19 cellular contexts compared by ENCODE assay signal in genomic region chr3:29347412-29347811, GRCh38.
"Had no signal": no experiment of that assay in that cellular context is flagged by ENCODE, and none has a peak within 500 bp of the region (broad histone marks: within the 10 kb centered on the region; RNA-seq: fewer than 3 reads in every experiment).

No MANE protein-coding gene starts in this region.

- H3K4me3 Mint-ChIP-seq: activated CD8-positive, alpha-beta memory T cell treated with anti-CD3 and anti-CD28 coated beads, Interleukin-2, amount 10 ng/mL, durations not matched to agents 7 days and 5 days; activated naive CD8-positive, alpha-beta T cell treated with anti-CD3 and anti-CD28 coated beads for 36 hours; activated T-cell treated with anti-CD3 and anti-CD28 coated beads, Interleukin-2, amount 50 U/mL, for 4 hours; stimulated activated memory B cell treated with anti-CD40 and anti-IgM and Interleukin-4, amounts not matched to agents 10 μg/mL and 1 μg/mL and 100 μg/mL, for 72 hours; T-helper 2 cell treated with Interferon-gamma antibody and Interleukin-4, amounts not matched to agents 5 μg/mL and 100 μg/mL, for 36 hours had no signal

- H3K27me3 ChIP-seq: ascending aorta, cardiac muscle cell, colonic mucosa, gastrocnemius medialis, heart right ventricle, tibial nerve, vagina had no signal

- FAIRE-seq: endothelial cell of umbilical vein, small intestine had no signal

- H3K27ac ChIP-seq: ascending aorta, cardiac muscle cell, colonic mucosa, gastrocnemius medialis, heart right ventricle, parathyroid adenoma, vagina had no signal

- H3K4me3 ChIP-seq: ascending aorta, cardiac muscle cell, colonic mucosa, gastrocnemius medialis, heart right ventricle, tibial nerve, vagina had no signal

- H3K9me3 Mint-ChIP-seq: activated naive CD8-positive, alpha-beta T cell treated with anti-CD3 and anti-CD28 coated beads for 36 hours; activated T-cell treated with anti-CD3 and anti-CD28 coated beads, Interleukin-2, amount 50 U/mL, for 4 hours; stimulated activated memory B cell treated with anti-CD40 and anti-IgM and Interleukin-4, amounts not matched to agents 10 μg/mL and 1 μg/mL and 100 μg/mL, for 72 hours; T-helper 2 cell treated with Interferon-gamma antibody and Interleukin-4, amounts not matched to agents 5 μg/mL and 100 μg/mL, for 36 hours had no signal

- ATAC-seq: activated CD8-positive, alpha-beta memory T cell treated with anti-CD3 and anti-CD28 coated beads, Interleukin-2, amount 10 ng/mL, durations not matched to agents 7 days and 5 days; activated T-cell treated with anti-CD3 and anti-CD28 coated beads, Interleukin-2, amount 50 U/mL, for 4 hours; gastrocnemius medialis; heart right ventricle; stimulated activated memory B cell treated with anti-CD40 and anti-IgM and Interleukin-4, amounts not matched to agents 10 μg/mL and 1 μg/mL and 100 μg/mL, for 72 hours had no signal

- H3K36me3 Mint-ChIP-seq: activated CD8-positive, alpha-beta memory T cell treated with anti-CD3 and anti-CD28 coated beads, Interleukin-2, amount 10 ng/mL, durations not matched to agents 7 days and 5 days; activated naive CD8-positive, alpha-beta T cell treated with anti-CD3 and anti-CD28 coated beads for 36 hours; stimulated activated memory B cell treated with anti-CD40 and anti-IgM and Interleukin-4, amounts not matched to agents 10 μg/mL and 1 μg/mL and 100 μg/mL, for 72 hours had no signal

- DNase-seq: activated CD4-positive, alpha-beta T cell treated with anti-CD3 and anti-CD28 coated beads, Interleukin-2, amount 50 U/mL, for 48 hours; activated CD4-positive, CD25-positive, alpha-beta regulatory T cell treated with anti-CD3 and anti-CD28 coated beads, Interleukin-2, amount 50 U/mL, for 72 hours; activated CD8-positive, alpha-beta memory T cell treated with anti-CD3 and anti-CD28 coated beads, Interleukin-2, amount 10 ng/mL, durations not matched to agents 7 days and 5 days; activated gamma-delta T cell treated with Interleukin-2 at 50 U/mL for 16 hours; activated naive CD8-positive, alpha-beta T cell treated with anti-CD3 and anti-CD28 coated beads for 36 hours; activated T-cell treated with anti-CD3 and anti-CD28 coated beads, Interleukin-2, amount 50 U/mL, for 4 hours; colonic mucosa; gastrocnemius medialis; heart right ventricle; small intestine; stimulated activated CD4-positive, alpha-beta T cell treated with anti-CD3 and anti-CD28 coated beads, Interleukin-1b, Interleukin-23, amount 100 ng/mL, for 48 hours had no signal

- H3K9ac ChIP-seq: parathyroid adenoma had no signal

- H2AFZ ChIP-seq: parathyroid adenoma had no signal

- H3K4me1 Mint-ChIP-seq: activated CD8-positive, alpha-beta memory T cell treated with anti-CD3 and anti-CD28 coated beads, Interleukin-2, amount 10 ng/mL, durations not matched to agents 7 days and 5 days; activated naive CD8-positive, alpha-beta T cell treated with anti-CD3 and anti-CD28 coated beads for 36 hours; stimulated activated memory B cell treated with anti-CD40 and anti-IgM and Interleukin-4, amounts not matched to agents 10 μg/mL and 1 μg/mL and 100 μg/mL, for 72 hours had no signal

- H3K27ac Mint-ChIP-seq: activated CD8-positive, alpha-beta memory T cell treated with anti-CD3 and anti-CD28 coated beads, Interleukin-2, amount 10 ng/mL, durations not matched to agents 7 days and 5 days; activated naive CD8-positive, alpha-beta T cell treated with anti-CD3 and anti-CD28 coated beads for 36 hours; stimulated activated memory B cell treated with anti-CD40 and anti-IgM and Interleukin-4, amounts not matched to agents 10 μg/mL and 1 μg/mL and 100 μg/mL, for 72 hours; T-helper 2 cell treated with Interferon-gamma antibody and Interleukin-4, amounts not matched to agents 5 μg/mL and 100 μg/mL, for 36 hours had no signal

- H3K79me2 ChIP-seq: parathyroid adenoma had no signal

- H3K27me3 Mint-ChIP-seq: activated CD8-positive, alpha-beta memory T cell treated with anti-CD3 and anti-CD28 coated beads, Interleukin-2, amount 10 ng/mL, durations not matched to agents 7 days and 5 days; stimulated activated memory B cell treated with anti-CD40 and anti-IgM and Interleukin-4, amounts not matched to agents 10 μg/mL and 1 μg/mL and 100 μg/mL, for 72 hours had no signal

- H3K36me3 ChIP-seq: ascending aorta, cardiac muscle cell, colonic mucosa, gastrocnemius medialis, heart right ventricle, tibial nerve, vagina had no signal

- H3K4me1 ChIP-seq: colonic mucosa, parathyroid adenoma had no signal

- H3K9me3 ChIP-seq: ascending aorta, colonic mucosa, gastrocnemius medialis, heart right ventricle, tibial nerve, vagina had no signal
